In the genomic region with DNA sequence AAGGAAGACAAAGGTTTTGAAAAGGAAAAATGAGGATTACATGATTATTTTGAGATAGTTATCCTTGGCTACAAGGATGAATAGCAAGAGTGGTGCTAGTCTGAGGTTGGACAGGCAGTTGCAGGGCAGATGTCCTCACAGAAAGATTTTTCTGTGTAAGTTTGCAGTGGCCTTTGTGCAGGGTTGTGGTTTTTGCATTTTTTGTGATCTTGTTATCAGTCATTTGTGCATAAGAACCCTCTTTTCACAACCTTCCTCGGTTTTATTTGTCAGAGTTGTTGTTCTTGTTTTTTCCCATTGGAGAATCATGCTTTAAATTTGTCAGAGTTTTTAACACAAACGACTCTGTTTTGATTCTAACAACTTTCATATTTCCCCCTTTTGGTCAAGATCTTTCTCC, we compare ENCODE assay signal across 10 cellular contexts. TPM values are rescaled to one million over a fixed set of nuclear protein-coding genes. Genes with fewer than 3 reads are reported as not detected.
DNase-seq lines count a peak whose midpoint lies in the region; ATAC-seq and TF ChIP-seq lines count a peak whose summit lies in the region.
"Had no signal": no experiment of that assay in that cellular context is flagged by ENCODE, and none has a peak within 500 bp of the region (broad histone marks: within the 10 kb centered on the region; RNA-seq: fewer than 3 reads in every experiment).

No MANE protein-coding gene starts in this region.

- no peak overlapping the region for H2BK120ac ChIP-seq in mesenchymal stem cell (ENCODE audit: low read depth, low read length)

- peaks cover 13% of the 10 kb centered on the region for H3K79me1 ChIP-seq in mesenchymal stem cell (replicated peaks; ENCODE audit: low read length, poor library complexity, severe bottlenecking)

- peak overlapping the region; percentile 92 for H3K4me2 ChIP-seq in BLaER1
- no peak overlapping the region for H3K4me2 ChIP-seq in mesenchymal stem cell (ENCODE audit: low read length, poor library complexity, severe bottlenecking)

- intact Hi-C loops in lower leg skin (cut with DNase I; ENCODE audit: low total_unique reads), result no loop called here

- H3K4me1 ChIP-seq in BLaER1 (peaks cover 56% of the 10 kb centered on the region), HEK293 (ENCODE audit: control insufficient read depth, insufficient read depth, low read length) (no peaks in the 10 kb centered on the region; the same call in 1 of the 2 replicates), mesenchymal stem cell (ENCODE audit: control insufficient read depth, insufficient read depth, low read depth, low read length) (peaks cover 7% of the 10 kb centered on the region)

- H4K20me1 ChIP-seq in BLaER1, result peaks cover 13% of the 10 kb centered on the region; the same call in 1 of the 2 replicates

- no peak for ATAC-seq in activated T-helper 17 cell treated with anti-CD3 and anti-CD28 coated beads, Interleukin-2, amount 50 U/mL, for 72 hours (replicated peaks)
- no peak for ATAC-seq in HG02678 (IDR thresholded peaks at IDR 0.05; ENCODE audit: unreplicated experiment)

- H3K27ac Mint-ChIP-seq in activated T-helper 17 cell treated with anti-CD3 and anti-CD28 coated beads, Interleukin-2, amount 50 U/mL, for 72 hours, result peak overlapping the region; percentile 83

- no peak overlapping the region for H3K14ac ChIP-seq in mesenchymal stem cell (ENCODE audit: low read length in 2 of 2)

- 100% methylated on average over 1 of the region's 2 CpGs for WGBS in mesenchymal stem cell
- 63 to 64% methylated on average over 2 of the region's 2 CpGs for WGBS in lower leg skin, 2 donors

- no peak for TF ChIP-seq POLR2A in lower leg skin (IDR thresholded peaks at IDR 0.05)

- H2BK12ac ChIP-seq in mesenchymal stem cell (ENCODE audit: low read length in 2 of 2), result no peak overlapping the region

- TF ChIP-seq CTCF in HEK293 (tag by site-specific recombination; IDR thresholded peaks at IDR 0.05) (no peak), lower leg skin (IDR thresholded peaks at IDR 0.05) (no peak)

- no peak overlapping the region for H2AFZ ChIP-seq in mesenchymal stem cell (ENCODE audit: low read depth, low read length)

- H3K27me3 ChIP-seq in BLaER1 (no peaks in the 10 kb centered on the region), mesenchymal stem cell (ENCODE audit: control insufficient read depth in 1 of 2, insufficient read depth in 1 of 2, low read length in 2 of 2) (no peaks in the 10 kb centered on the region)
- H3K27me3 ChIP-seq: pancreas had no signal

- H3K4me3 ChIP-seq in BLaER1, result peak overlapping the region; percentile 89
- peak overlapping the region; percentile 75 for H3K4me3 ChIP-seq in HEK293 (ENCODE audit: low read depth, low read length)
- peak overlapping the region in 1 of 2 experiments; percentile 96 for H3K4me3 ChIP-seq in mesenchymal stem cell (ENCODE audit: insufficient read depth in 1 of 2, low read depth in 1 of 2, low read length in 2 of 2)
- no peak overlapping the region for H3K4me3 ChIP-seq in lower leg skin (ENCODE audit: low read depth, poor library complexity, severe bottlenecking)

- no peak overlapping the region for H2BK5ac ChIP-seq in mesenchymal stem cell (ENCODE audit: low read depth, low read length, poor library complexity, severe bottlenecking)

- H3K4me1 Mint-ChIP-seq in activated T-helper 17 cell treated with anti-CD3 and anti-CD28 coated beads, Interleukin-2, amount 50 U/mL, for 72 hours, result peaks cover 18% of the 10 kb centered on the region

- no peak overlapping the region for H3K23ac ChIP-seq in mesenchymal stem cell (ENCODE audit: low read length in 2 of 2)

- H2BK15ac ChIP-seq in mesenchymal stem cell (ENCODE audit: low read depth, poor library complexity, severe bottlenecking), result no peak overlapping the region

- POLR2A ChIA-PET in HEK293 (lab: Yijun Ruan, JAX), result interaction anchor here (1.9 to 2.9 kb wide), 4 partner anchors 25 to 181 kb away, joined by 7 to 35 read pairs (median 10); a partner anchor contains a TSS

- no peak overlapping the region for H4K91ac ChIP-seq in mesenchymal stem cell (ENCODE audit: low read length)

- DNase-seq in mesenchymal stem cell (peak; percentile 18), lower leg skin (ENCODE audit: low spot score in 2 of 2) (no peak), COLO668 (lab: John Stamatoyannopoulos, UW; ENCODE audit: unreplicated experiment) (no peak), NCI-H69 (lab: John Stamatoyannopoulos, UW) (no peak)
- DNase-seq: NCI-H1930, pancreas had no signal

- no peak overlapping the region for H4K8ac ChIP-seq in mesenchymal stem cell (ENCODE audit: low read length)

- 0 out of 2 replicates have a peak, but pooled peaks cover 4% of the 10 kb centered on the region for H3K36me3 ChIP-seq in BLaER1
- no peaks in the 10 kb centered on the region; a peak in 1 of 3 replicates for H3K36me3 ChIP-seq in HEK293 (ENCODE audit: control insufficient read depth in 2 of 2, insufficient read depth in 1 of 2, low read length in 2 of 2)
- no peaks in the 10 kb centered on the region for H3K36me3 ChIP-seq in mesenchymal stem cell (ENCODE audit: control insufficient read depth in 1 of 2, insufficient read depth in 2 of 2, low read depth in 1 of 2, low read length in 2 of 2)
- H3K36me3 ChIP-seq: pancreas had no signal

- no peaks in the 10 kb centered on the region for H3K9me3 Mint-ChIP-seq in activated T-helper 17 cell treated with anti-CD3 and anti-CD28 coated beads, Interleukin-2, amount 50 U/mL, for 72 hours

- H3K36me3 Mint-ChIP-seq in activated T-helper 17 cell treated with anti-CD3 and anti-CD28 coated beads, Interleukin-2, amount 50 U/mL, for 72 hours (ENCODE audit: low read depth), result peaks cover 20% of the 10 kb centered on the region

- H3K27me3 Mint-ChIP-seq in activated T-helper 17 cell treated with anti-CD3 and anti-CD28 coated beads, Interleukin-2, amount 50 U/mL, for 72 hours, result no peaks in the 10 kb centered on the region

- H3K9me3 ChIP-seq in BLaER1 (no peaks in the 10 kb centered on the region), HEK293 (ENCODE audit: control insufficient read depth, insufficient read depth, low read depth, low read length) (no peaks in the 10 kb centered on the region), mesenchymal stem cell (ENCODE audit: control insufficient read depth, low read length) (no peaks in the 10 kb centered on the region)
- H3K9me3 ChIP-seq: pancreas had no signal

- H3K4ac ChIP-seq in mesenchymal stem cell (ENCODE audit: low read depth in 1 of 2, low read length in 2 of 2), result no peak overlapping the region

- no peak overlapping the region for H3K18ac ChIP-seq in mesenchymal stem cell (ENCODE audit: low read depth in 1 of 2, low read length in 2 of 2)

- peak overlapping the region; percentile 81 for H3K4me3 Mint-ChIP-seq in activated T-helper 17 cell treated with anti-CD3 and anti-CD28 coated beads, Interleukin-2, amount 50 U/mL, for 72 hours

- H2AK5ac ChIP-seq in mesenchymal stem cell (ENCODE audit: low read length, severe bottlenecking), result no peak overlapping the region

- no peak overlapping the region for H3K27ac ChIP-seq in BLaER1
- H3K27ac ChIP-seq in HEK293 (ENCODE audit: extremely low read depth, low read depth, low read length), result no peak overlapping the region
- no peak overlapping the region for H3K27ac ChIP-seq in mesenchymal stem cell (ENCODE audit: low read length, poor library complexity, severe bottlenecking)

- CTCF ChIA-PET in HEK293 (lab: Yijun Ruan, JAX), result interaction anchor here (1.4 to 3.1 kb wide), 3 partner anchors 35 to 104 kb away, joined by 3 to 44 read pairs (median 10); a partner anchor contains a TSS

- H3K9ac ChIP-seq in BLaER1 (peak overlapping the region; percentile 93), mesenchymal stem cell (ENCODE audit: low read length) (no peak overlapping the region)

TF ChIP-seq in HEK293, 187 proteins besides CTCF, POLR2A, EP300 and RAD21:
- TF ChIP-seq ZNF223 (tag by site-specific recombination; IDR thresholded peaks at IDR 0.05), result no peak
- TF ChIP-seq ZNF114 (tag by site-specific recombination; IDR thresholded peaks at IDR 0.05), result no peak
- no peak for TF ChIP-seq KLF10 (tag by site-specific recombination; IDR thresholded peaks at IDR 0.05)
- TF ChIP-seq ZNF302 (tag by site-specific recombination; IDR thresholded peaks at IDR 0.05; ENCODE audit: low read depth), result no peak
- no peak for TF ChIP-seq BCL11A (tag by site-specific recombination; IDR thresholded peaks at IDR 0.05; ENCODE audit: low read depth)

RNA-seq across cellular contexts. Expression of a gene that starts 1.4 kb away (rescaled TPM):
- 10 to 100 TPM; 21.6 to 22.3 TPM for total RNA-seq in activated T-helper 17 cell treated with anti-CD3 and anti-CD28 coated beads, Interleukin-2, amount 50 U/mL, for 72 hours
- polyA plus RNA-seq in mesenchymal stem cell (2013, experiment 1 of 2), result 4.2 TPM
- 3.7 TPM for polyA plus RNA-seq in mesenchymal stem cell (2013, experiment 2 of 2)
- total RNA-seq in lower leg skin, result 10 to 100 TPM; 12.2 to 15.4 (median 13.1) TPM

RNA-seq across cellular contexts. Expression of a gene that starts 31.0 kb away (rescaled TPM):
- total RNA-seq in activated T-helper 17 cell treated with anti-CD3 and anti-CD28 coated beads, Interleukin-2, amount 50 U/mL, for 72 hours, result 100 to 1,000 TPM; 126 to 162 TPM
- polyA plus RNA-seq in mesenchymal stem cell (2013, experiment 1 of 2), result 98.2 TPM
- polyA plus RNA-seq in mesenchymal stem cell (2013, experiment 2 of 2), result 93.9 TPM
- total RNA-seq in lower leg skin, result 100 to 1,000 TPM in 2 of 4 donors, 10 to 100 TPM in 2; 91.1 to 122 (median 96.2) TPM
